Comparison of ENCODE assay signal across 10 cellular contexts in the genomic region with DNA sequence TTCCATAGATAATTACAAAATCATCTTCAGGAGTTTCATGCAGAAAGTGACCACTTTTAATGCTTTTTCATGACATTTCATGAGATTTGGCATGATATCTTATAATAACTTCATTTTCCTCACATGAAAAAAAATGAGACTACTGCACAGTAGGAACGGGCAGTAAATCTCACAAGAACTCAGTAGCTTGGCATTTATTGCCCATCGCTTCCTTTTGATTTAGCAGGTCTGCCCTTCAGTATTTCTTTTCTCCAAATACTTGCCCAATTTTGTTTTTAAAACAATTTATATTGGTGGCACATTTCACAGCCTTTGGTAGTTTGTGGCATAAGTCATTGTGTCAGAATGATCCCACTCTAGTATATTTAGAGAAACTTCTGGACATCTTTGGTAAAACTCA.
"Had no signal": no experiment of that assay in that cellular context is flagged by ENCODE, and none has a peak within 500 bp of the region (broad histone marks: within the 10 kb centered on the region; RNA-seq: fewer than 3 reads in every experiment).

No MANE protein-coding gene starts in this region.

- H3K4me3 ChIP-seq: K562 had no signal

- H3K4me3 Mint-ChIP-seq: IgD-negative memory B cell had no signal

- H3K27ac Mint-ChIP-seq: IgD-negative memory B cell had no signal

- ATAC-seq: K562 had no signal

- H3K36me3 Mint-ChIP-seq: IgD-negative memory B cell had no signal

- H3K4me1 Mint-ChIP-seq: IgD-negative memory B cell had no signal

- H3K27me3 Mint-ChIP-seq: IgD-negative memory B cell had no signal

- H3K27ac ChIP-seq: HL-60, KMS-11 had no signal

- FAIRE-seq: HepG2, HTR-8/SVneo, K562 had no signal

- DNase-seq: IMR-90, Karpas-422, KBM-7, KG1 had no signal
